8 cellular contexts compared by ENCODE assay signal in the genomic region with DNA sequence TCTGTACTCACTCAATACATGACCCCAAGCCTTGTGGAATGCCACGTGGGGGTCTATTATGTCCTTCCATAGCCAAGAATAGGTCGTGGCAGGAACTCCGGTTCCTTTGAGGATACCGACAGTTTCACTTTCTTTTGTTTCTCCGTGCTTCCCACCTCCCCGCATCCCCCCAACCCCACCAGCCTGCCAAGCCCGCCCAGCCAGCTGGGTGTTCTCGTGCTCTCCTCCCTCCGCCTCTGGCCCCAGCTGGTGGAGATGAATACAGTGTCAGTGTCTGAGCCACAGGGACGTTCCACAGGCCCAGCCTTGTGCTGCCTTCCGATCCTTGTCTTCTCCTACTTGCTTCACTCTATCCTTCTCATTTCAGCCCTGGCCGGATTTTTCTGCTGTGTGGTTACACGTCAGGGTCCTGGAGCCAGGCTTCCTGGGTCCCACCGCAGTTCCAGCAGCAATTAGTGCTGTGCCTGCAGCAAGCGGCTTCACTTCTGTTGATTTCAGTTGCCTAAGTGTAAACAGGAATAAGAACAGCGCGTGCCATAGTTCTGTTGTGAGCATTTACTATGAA. TPM values are rescaled to one million over a fixed set of nuclear protein-coding genes. Genes with fewer than 3 reads are reported as not detected.
DNase-seq lines count a peak whose midpoint lies in the region; ATAC-seq and TF ChIP-seq lines count a peak whose summit lies in the region.

No MANE protein-coding gene starts in this region.

- no peak overlapping the region for H2AK9ac ChIP-seq in IMR-90 (replicated peaks; ENCODE audit: low read depth, low read length, poor library complexity)

- H3K9ac ChIP-seq in IMR-90 (ENCODE audit: low read depth, low read length) = peak overlapping the region; percentile 79

- peak overlapping the region; percentile 91 for H3K14ac ChIP-seq in IMR-90 (replicated peaks; ENCODE audit: low read depth, low read length)

- intact Hi-C loops in IMR-90 (cut with micrococcal nuclease) = loop anchor here (10.0 kb wide), 1 partner anchor 457 kb away; a partner anchor contains a TSS
- intact Hi-C loops in heart right ventricle (cut with DNase I) = loop anchor here in 1 of 10 donors (2.0 kb wide), 1 partner anchor 77 kb away; no protein-coding TSS in a partner anchor

- H3K36me3 ChIP-seq in IMR-90 (ENCODE audit: control insufficient read depth, insufficient read depth, low read length) = no peaks in the 10 kb centered on the region
- no peaks in the 10 kb centered on the region for H3K36me3 ChIP-seq in heart right ventricle

- 0 out of 4 replicates have a peak, but pooled peaks cover 0 to 3% of the 10 kb centered on the region in 2 experiments for H3K79me1 ChIP-seq in IMR-90 (ENCODE audit: low read depth in 1 of 2, low read length in 2 of 2)

- H3K27ac ChIP-seq in IMR-90 (ENCODE audit: insufficient read depth, low read length) = peak overlapping the region; percentile 73
- peak overlapping the region in 9 of 10 donors; percentile 25 to 89 (median 72) for H3K27ac ChIP-seq in heart right ventricle

- H4K20me1 ChIP-seq in IMR-90 (ENCODE audit: insufficient read depth, low read length) = no peaks in the 10 kb centered on the region

- ATAC-seq in IMR-90 (ENCODE audit: low read depth) (peak; percentile 63), heart right ventricle (peak; percentile 47 to 69 (median 55)), GM18867 (IDR thresholded peaks at IDR 0.05; ENCODE audit: unreplicated experiment) (no peak), HG02885 (IDR thresholded peaks at IDR 0.05; ENCODE audit: poor library complexity, unreplicated experiment) (no peak), GM21717 (IDR thresholded peaks at IDR 0.05; ENCODE audit: unreplicated experiment) (no peak)
- ATAC-seq in activated naive CD8-positive, alpha-beta T cell treated with anti-CD3 and anti-CD28 coated beads, Interleukin-2, amount 50 U/mL, for 24 hours = no peak

- H3K27me3 ChIP-seq in IMR-90 (ENCODE audit: control insufficient read depth, insufficient read depth, low read length) (no peaks in the 10 kb centered on the region), heart right ventricle (no peaks in the 10 kb centered on the region)

- WGBS in IMR-90 (ENCODE audit: extremely low coverage in 2 of 2, insufficient read length in 1 of 2), 2 experiments = 0% methylated on average over 2 of the region's 17 CpGs; no CpG with 5 or more reads in 1 of the 2 experiments
- 29 to 31% methylated on average over 17 of the region's 17 CpGs for WGBS in heart right ventricle, 2 donors

- peak overlapping the region; percentile 8 for H3K4me3 ChIP-seq in AG09309 (ENCODE audit: control insufficient read depth, low read depth, low read length)
- peak overlapping the region; percentile 49 for H3K4me3 ChIP-seq in IMR-90 (ENCODE audit: insufficient read depth, low read depth, low read length)
- peak overlapping the region in 7 of 10 donors; percentile 9 to 53 (median 39) for H3K4me3 ChIP-seq in heart right ventricle

- POLR2A ChIA-PET in IMR-90 (lab: Charles Lee; ENCODE audit: unreplicated experiment) = interaction anchor here (0.5 kb wide), 1 partner anchor 154 kb away, joined by 3 read pairs; no protein-coding TSS in a partner anchor

- H3K9me3 ChIP-seq in IMR-90 (ENCODE audit: control insufficient read depth, insufficient read depth, low read length) (no peaks in the 10 kb centered on the region), heart right ventricle (no peaks in the 10 kb centered on the region)

- H3K27me3 Mint-ChIP-seq in activated naive CD8-positive, alpha-beta T cell treated with anti-CD3 and anti-CD28 coated beads, Interleukin-2, amount 50 U/mL, for 24 hours = no peaks in the 10 kb centered on the region
- no peaks in the 10 kb centered on the region for H3K27me3 Mint-ChIP-seq in osteocyte (ENCODE audit: unreplicated experiment)

- peak overlapping the region; percentile 88 for H3K4ac ChIP-seq in IMR-90 (ENCODE audit: low read depth, low read length)

- peak overlapping the region; percentile 77 for H3K4me3 Mint-ChIP-seq in activated naive CD8-positive, alpha-beta T cell treated with anti-CD3 and anti-CD28 coated beads, Interleukin-2, amount 50 U/mL, for 24 hours
- H3K4me3 Mint-ChIP-seq in osteocyte (ENCODE audit: unreplicated experiment) = peak overlapping the region; percentile 50

- H4K5ac ChIP-seq in IMR-90 (ENCODE audit: low read depth, low read length) = peak overlapping the region; percentile 91

- H2AK5ac ChIP-seq in IMR-90 (ENCODE audit: low read depth, low read length) = no peak overlapping the region; the same call in 1 of the 2 replicates

- peak overlapping the region; percentile 91 for H2BK120ac ChIP-seq in IMR-90 (ENCODE audit: low read depth, low read length)

- H2AFZ ChIP-seq in IMR-90 (replicated peaks; ENCODE audit: low read length, poor library complexity) = peak overlapping the region; percentile 91

- no peak for DNase-seq in AG09309 (ENCODE audit: low read depth)
- peak; percentile 70 for DNase-seq in IMR-90
- DNase-seq in activated naive CD8-positive, alpha-beta T cell treated with anti-CD3 and anti-CD28 coated beads, Interleukin-2, amount 50 U/mL, for 24 hours = peak; percentile 43
- peak; percentile 59 to 83 for DNase-seq in heart right ventricle
- DNase-seq in osteocyte (ENCODE audit: extremely low spot score, unreplicated experiment) = no peak

- peak overlapping the region; percentile 50 to 96 for H4K8ac ChIP-seq in IMR-90 (ENCODE audit: low read depth in 2 of 2, low read length in 2 of 2)

- peak overlapping the region; percentile 79; the same call in 1 of the 3 replicates for H2BK15ac ChIP-seq in IMR-90 (ENCODE audit: low read depth, low read length)

- H3K23ac ChIP-seq in IMR-90 (ENCODE audit: low read depth, low read length) = peak overlapping the region; percentile 94

- peak overlapping the region; percentile 72 for H2BK5ac ChIP-seq in IMR-90 (ENCODE audit: low read depth, low read length, poor library complexity, severe bottlenecking)

- peak overlapping the region; percentile 82 for H3K18ac ChIP-seq in IMR-90 (ENCODE audit: low read depth, low read length)

- no peaks in the 10 kb centered on the region for H3K9me3 Mint-ChIP-seq in activated naive CD8-positive, alpha-beta T cell treated with anti-CD3 and anti-CD28 coated beads, Interleukin-2, amount 50 U/mL, for 24 hours
- H3K9me3 Mint-ChIP-seq in osteocyte (ENCODE audit: unreplicated experiment) = no peaks in the 10 kb centered on the region

- peak overlapping the region; percentile 40; the same call in 1 of the 2 replicates for H3K56ac ChIP-seq in IMR-90 (ENCODE audit: extremely low read depth, insufficient read depth, low read length)

- peak overlapping the region; percentile 92 for H3K4me2 ChIP-seq in IMR-90 (ENCODE audit: low read depth, low read length)

- peak overlapping the region; percentile 64 for H4K91ac ChIP-seq in IMR-90 (ENCODE audit: insufficient read depth, low read depth, low read length)

- peaks cover 14% of the 10 kb centered on the region for H3K9me1 ChIP-seq in IMR-90 (ENCODE audit: insufficient read depth, low read length)

- in situ Hi-C loops in IMR-90 (cut with MboI; ENCODE audit: low sequenced_read_pairs) = no loop called here

- CTCF ChIA-PET in IMR-90 (lab: Yijun Ruan, JAX) = no interaction called here

- H3K4me1 Mint-ChIP-seq in activated naive CD8-positive, alpha-beta T cell treated with anti-CD3 and anti-CD28 coated beads, Interleukin-2, amount 50 U/mL, for 24 hours = peaks cover 50% of the 10 kb centered on the region
- H3K4me1 Mint-ChIP-seq in osteocyte (ENCODE audit: unreplicated experiment) = peaks cover 14% of the 10 kb centered on the region

- TF ChIP-seq POLR2A in IMR-90 (IDR thresholded peaks at IDR 0.05; ENCODE audit: low read depth, low read length) = no peak

- TF ChIP-seq CTCF in AG09309 (IDR thresholded peaks at IDR 0.05; ENCODE audit: control insufficient read depth, insufficient read depth, low read depth, low read length, missing control alignments) = no peak
- TF ChIP-seq CTCF in IMR-90 (conservative IDR thresholded peaks at IDR 0.05; ENCODE audit: low read depth, low read length) = no peak
- TF ChIP-seq CTCF in heart right ventricle (IDR thresholded peaks at IDR 0.05) = no peak
- no peak for TF ChIP-seq CTCF in osteocyte (IDR thresholded peaks at IDR 0.05)

- peak overlapping the region; percentile 84 for H3K27ac Mint-ChIP-seq in activated naive CD8-positive, alpha-beta T cell treated with anti-CD3 and anti-CD28 coated beads, Interleukin-2, amount 50 U/mL, for 24 hours
- peak overlapping the region; percentile 64 for H3K27ac Mint-ChIP-seq in osteocyte (ENCODE audit: unreplicated experiment)

- BruUV-seq in IMR-90 (replicated peaks; lab: Mats Ljungman, UMichigan) = no TSS peak

- no peaks in the 10 kb centered on the region for H3K36me3 Mint-ChIP-seq in activated naive CD8-positive, alpha-beta T cell treated with anti-CD3 and anti-CD28 coated beads, Interleukin-2, amount 50 U/mL, for 24 hours (ENCODE audit: low read depth)
- no peaks in the 10 kb centered on the region for H3K36me3 Mint-ChIP-seq in osteocyte (ENCODE audit: unreplicated experiment)

- TF ChIP-seq RAD21 in IMR-90 (IDR thresholded peaks at IDR 0.05; ENCODE audit: low read length) = no peak

- H3K4me1 ChIP-seq in IMR-90 (ENCODE audit: control insufficient read depth, insufficient read depth, low read length) (peaks cover 13% of the 10 kb centered on the region), heart right ventricle (peaks cover 6 to 64% (median 37%) of the 10 kb centered on the region in 9 donors)

- dilution Hi-C loops in IMR-90 (cut with HindIII; ENCODE audit: low sequenced_read_pairs, unreplicated experiment) = no loop called here

- peak overlapping the region; percentile 90; the same call in 1 of the 2 replicates for H2BK20ac ChIP-seq in IMR-90 (ENCODE audit: low read depth, low read length)

RNA-seq across cellular contexts. Expression of a gene that starts 4.1 kb away (rescaled TPM):
- 21.5 and 22.2 TPM in 2 replicates for total RNA-seq in IMR-90 (2012; rRNA removed)
- polyA plus RNA-seq in IMR-90 (2012; rRNA removed) = 57.7 and 64.3 TPM in 2 replicates
- polyA plus RNA-seq in IMR-90 (2012; cell fraction: cytosol; rRNA removed) = 32.7 and 80.8 TPM in 2 replicates
- 42.2 and 63.8 TPM in 2 replicates for polyA plus RNA-seq in IMR-90 (2012; cell fraction: nucleus; rRNA removed; ENCODE audit: low replicate concordance)
- total RNA-seq in heart right ventricle = 10 to 100 TPM; 12.9 to 37.9 (median 16.9) TPM
- polyA plus RNA-seq in heart right ventricle = 10 to 100 TPM; 21.4 to 96.7 TPM
- 25.4 and 30.4 TPM in 2 replicates for total RNA-seq in osteocyte

RNA-seq across cellular contexts. Expression of a gene that starts 30.2 kb away (rescaled TPM):
- total RNA-seq in IMR-90 (2012; rRNA removed) (under 0.01 and 0.28 TPM in 2 replicates), heart right ventricle (10 to 100 TPM in 1 of 10 donors, 1 to 10 TPM in 9; 2.4 to 12.8 (median 5.1) TPM), osteocyte (not detected in 2 replicates)
- polyA plus RNA-seq in IMR-90 (2012; rRNA removed) (0.15 and 0.27 TPM in 2 replicates), heart right ventricle (1 to 10 TPM; 7.5 to 9.0 TPM)
- polyA plus RNA-seq in IMR-90 (2012; cell fraction: cytosol; rRNA removed) = 0.10 and 0.42 TPM in 2 replicates
- polyA plus RNA-seq in IMR-90 (2012; cell fraction: nucleus; rRNA removed; ENCODE audit: low replicate concordance) = 0.06 and 0.27 TPM in 2 replicates

RNA-seq across cellular contexts. Expression of a gene that starts 40.3 kb away (rescaled TPM):
- total RNA-seq in IMR-90 (2012; rRNA removed) (under 0.01 TPM in 2 replicates), heart right ventricle (under 1 TPM in 8 of 10 donors, not detected in 2; 0.05 to 0.18 (median 0.12) TPM), osteocyte (0.10 and 0.21 TPM in 2 replicates)
- polyA plus RNA-seq in IMR-90 (2012; rRNA removed) (0.01 and 0.02 TPM in 2 replicates), heart right ventricle (under 1 TPM; 0.01 to 0.07 TPM)
- 0.02 TPM in 1 of 2 replicates, not detected in the other for polyA plus RNA-seq in IMR-90 (2012; cell fraction: cytosol; rRNA removed)
- 0.01 TPM in 1 of 2 replicates, not detected in the other for polyA plus RNA-seq in IMR-90 (2012; cell fraction: nucleus; rRNA removed; ENCODE audit: low replicate concordance)

RNA-seq across cellular contexts. Expression of a gene that starts 50.9 kb away (rescaled TPM):
- total RNA-seq in IMR-90 (2012; rRNA removed) = 44.6 and 47.5 TPM in 2 replicates
- polyA plus RNA-seq in IMR-90 (2012; rRNA removed) = 70.9 and 80.4 TPM in 2 replicates
- polyA plus RNA-seq in IMR-90 (2012; cell fraction: cytosol; rRNA removed) = 71.3 and 77.4 TPM in 2 replicates
- 53.4 and 70.4 TPM in 2 replicates for polyA plus RNA-seq in IMR-90 (2012; cell fraction: nucleus; rRNA removed; ENCODE audit: low replicate concordance)
- 10 to 100 TPM; 10.9 to 28.5 (median 17.0) TPM for total RNA-seq in heart right ventricle
- polyA plus RNA-seq in heart right ventricle = 10 to 100 TPM; 16.6 to 59.0 TPM
- total RNA-seq in osteocyte = 48.0 and 50.1 TPM in 2 replicates

Comparison
In these comparisons a context has a peak if more than half of its experiments do, and no peak if none do; other contexts are left out.
1. DNase-seq: peak in IMR-90 (single experiment), activated naive CD8-positive, alpha-beta T cell treated with anti-CD3 and anti-CD28 coated beads, Interleukin-2, amount 50 U/mL, for 24 hours (single experiment) and heart right ventricle (2 of 2); none in AG09309 (single experiment) and osteocyte (single experiment).
2. ATAC-seq: peak in IMR-90 (single experiment) and heart right ventricle (8 of 8); none in activated naive CD8-positive, alpha-beta T cell treated with anti-CD3 and anti-CD28 coated beads, Interleukin-2, amount 50 U/mL, for 24 hours (single experiment), GM18867 (single experiment), HG02885 (single experiment) and GM21717 (single experiment).
3. Peak in every context shown above with its lines, with median percentiles within 50 percentile points of each other: H3K4me3 ChIP-seq.